In the genomic region with DNA sequence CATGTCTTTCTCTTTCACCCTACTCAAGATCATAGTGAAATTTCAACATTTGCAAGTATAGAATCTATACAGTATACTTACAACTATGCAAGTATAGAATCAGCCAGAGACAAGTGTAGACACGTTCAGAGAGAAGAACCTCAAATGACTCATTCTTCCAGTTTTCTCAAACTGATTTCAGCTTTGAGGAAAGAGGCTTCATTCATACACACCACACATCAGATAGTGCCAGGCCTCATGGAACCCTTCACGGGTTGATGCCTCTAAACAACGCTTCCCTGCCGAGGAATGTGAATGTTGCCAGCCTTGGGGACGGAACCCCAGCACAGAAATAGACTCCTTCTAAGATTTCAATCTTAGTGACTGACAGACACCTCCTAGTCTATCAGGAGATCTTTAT, we compare ENCODE assay signal across 13 cellular contexts.
A peak's percentile ranks its signal among the peaks of the same experiment; 100 is the strongest.
DNase-seq lines count a peak whose midpoint lies in the region; ATAC-seq and TF ChIP-seq lines count a peak whose summit lies in the region.
"Had no signal": no experiment of that assay in that cellular context is flagged by ENCODE, and none has a peak within 500 bp of the region (broad histone marks: within the 10 kb centered on the region; RNA-seq: fewer than 3 reads in every experiment).

No MANE protein-coding gene starts in this region.

- WGBS in tibial nerve, 2 donors = 85 to 89% methylated on average over 5 of the region's 5 CpGs

- no peak for TF ChIP-seq POLR2A in tibial nerve (IDR thresholded peaks at IDR 0.05)

- H3K36me3 Mint-ChIP-seq in activated CD8-positive, alpha-beta T cell treated with anti-CD3 and anti-CD28 coated beads for 36 hours (ENCODE audit: low read depth) = peaks cover 29% of the 10 kb centered on the region

- H3K9me3 ChIP-seq in tibial nerve (no peaks in the 10 kb centered on the region), WERI-Rb-1 (ENCODE audit: severe bottlenecking) (no peaks in the 10 kb centered on the region)

- H3K4me3 ChIP-seq in HL-60 (replicated peaks; ENCODE audit: insufficient read depth, low read length) = no peak overlapping the region
- H3K4me3 ChIP-seq in tibial nerve = no peak overlapping the region
- no peak overlapping the region for H3K4me3 ChIP-seq in WERI-Rb-1 (ENCODE audit: low read depth, low read length)

- H3K27me3 ChIP-seq in HL-60 (ENCODE audit: insufficient read depth, poor library complexity, severe bottlenecking) (no peaks in the 10 kb centered on the region), tibial nerve (no peaks in the 10 kb centered on the region), WERI-Rb-1 (ENCODE audit: insufficient read depth, low read depth, severe bottlenecking) (no peaks in the 10 kb centered on the region)

- H3K4me1 ChIP-seq in tibial nerve = peaks cover 0 to 27% (median 7%) of the 10 kb centered on the region in 4 donors

- TF ChIP-seq EP300 in tibial nerve (IDR thresholded peaks at IDR 0.05) = no peak

- no peaks in the 10 kb centered on the region for H3K36me3 ChIP-seq in tibial nerve
- no peaks in the 10 kb centered on the region for H3K36me3 ChIP-seq in WERI-Rb-1

- H3K4me3 Mint-ChIP-seq in activated CD8-positive, alpha-beta T cell treated with anti-CD3 and anti-CD28 coated beads for 36 hours = peak overlapping the region; percentile 9
- H3K4me3 Mint-ChIP-seq: nephron had no signal

- peaks cover 92% of the 10 kb centered on the region for H3K4me1 Mint-ChIP-seq in activated CD8-positive, alpha-beta T cell treated with anti-CD3 and anti-CD28 coated beads for 36 hours (ENCODE audit: low read depth)
- H3K4me1 Mint-ChIP-seq: nephron had no signal

- H3K9me3 Mint-ChIP-seq in activated CD8-positive, alpha-beta T cell treated with anti-CD3 and anti-CD28 coated beads for 36 hours = peaks cover 3% of the 10 kb centered on the region
- H3K9me3 Mint-ChIP-seq: nephron had no signal

- no peak for TF ChIP-seq CTCF in HL-60 (IDR thresholded peaks at IDR 0.05; ENCODE audit: insufficient read depth, low read length)
- no peak for TF ChIP-seq CTCF in activated CD8-positive, alpha-beta T cell treated with anti-CD3 and anti-CD28 coated beads for 36 hours (IDR thresholded peaks at IDR 0.05)
- TF ChIP-seq CTCF in tibial nerve (IDR thresholded peaks at IDR 0.05) = no peak
- TF ChIP-seq CTCF in WERI-Rb-1 (IDR thresholded peaks at IDR 0.05; ENCODE audit: low read depth, low read length) = no peak

- H3K27ac ChIP-seq in HL-60 (replicated peaks) (peak overlapping the region; percentile 96), tibial nerve (no peak overlapping the region), WERI-Rb-1 (no peak overlapping the region)
- H3K27ac ChIP-seq: 22Rv1 had no signal

- H3K27ac Mint-ChIP-seq in activated CD8-positive, alpha-beta T cell treated with anti-CD3 and anti-CD28 coated beads for 36 hours = peak overlapping the region; percentile 93
- H3K27ac Mint-ChIP-seq: nephron had no signal

- intact Hi-C loops in activated CD8-positive, alpha-beta T cell treated with anti-CD3 and anti-CD28 coated beads for 36 hours (cut with micrococcal nuclease) = no loop called here

- H3K27me3 Mint-ChIP-seq in activated CD8-positive, alpha-beta T cell treated with anti-CD3 and anti-CD28 coated beads for 36 hours = no peaks in the 10 kb centered on the region

- peak; percentile 52 for ATAC-seq in activated CD8-positive, alpha-beta T cell treated with anti-CD3 and anti-CD28 coated beads for 36 hours

- peak; percentile 19 to 65 for DNase-seq in NOMO-1 (lab: John Stamatoyannopoulos, UW; ENCODE audit: unreplicated experiment in 2 of 2)
- no peak for DNase-seq in NOMO-1 treated with dmso at 0.1 percent for 144 hours (lab: John Stamatoyannopoulos, UW; ENCODE audit: unreplicated experiment)
- DNase-seq in HL-60 (ENCODE audit: low read depth in 1 of 2, low spot score in 1 of 2) = no peak
- DNase-seq in activated CD8-positive, alpha-beta T cell treated with anti-CD3 and anti-CD28 coated beads for 36 hours = no peak
- DNase-seq in kidney glomerular epithelial cell (lab: John Stamatoyannopoulos, UW) = peak; percentile 41
- no peak for DNase-seq in midbrain (lab: John Stamatoyannopoulos, UW)
- DNase-seq in tibial nerve (ENCODE audit: low spot score in 2 of 2) = no peak
- no peak for DNase-seq in WERI-Rb-1
- DNase-seq: activated effector memory CD4-positive, alpha-beta T cell treated with anti-CD3 and anti-CD28 coated beads, Interleukin-2, amount 50 U/mL, for 16 hours; DMS79 treated with DMSO at 0.1 percent for 48 hours; NCI-H446 treated with DMSO at 0.1 percent for 48 hours had no signal

- POLR2A ChIA-PET in activated CD8-positive, alpha-beta T cell treated with anti-CD3 and anti-CD28 coated beads for 36 hours (lab: Charles Lee) = interaction anchor here (0.6 to 9.3 kb wide), 8 partner anchors 8 to 133 kb away, joined by 3 to 64 read pairs (median 4); no protein-coding TSS in a partner anchor

- CTCF ChIA-PET in activated CD8-positive, alpha-beta T cell treated with anti-CD3 and anti-CD28 coated beads for 36 hours (lab: Charles Lee) = no interaction called here

Comparison
In these comparisons a context has a peak if more than half of its experiments do, and no peak if none do; other contexts are left out.
1. DNase-seq: peak in NOMO-1 (2 of 2) and kidney glomerular epithelial cell (single experiment); none in NOMO-1 treated with dmso at 0.1 percent for 144 hours (single experiment), HL-60 (0 of 2), activated CD8-positive, alpha-beta T cell treated with anti-CD3 and anti-CD28 coated beads for 36 hours (single experiment), midbrain (single experiment), tibial nerve (0 of 2) and WERI-Rb-1 (single experiment).